In genomic region chr12:72346331-72346944, GRCh38 we compare ENCODE assay signal across 8 cellular contexts.
DNase-seq lines count a peak whose midpoint lies in the region; ATAC-seq and TF ChIP-seq lines count a peak whose summit lies in the region.

No MANE protein-coding gene starts in this region.

- no peak overlapping the region for H3K4me3 Mint-ChIP-seq in CD14-positive monocyte
- no peak overlapping the region for H3K4me3 Mint-ChIP-seq in T-helper 17 cell
- no peak overlapping the region for H3K4me3 Mint-ChIP-seq in naive B cell

- TF ChIP-seq CTCF in CD14-positive monocyte (IDR thresholded peaks at IDR 0.05) = peak; percentile 40

- H3K27me3 Mint-ChIP-seq in CD14-positive monocyte (ENCODE audit: low read depth in 3 of 3) (peaks cover 0 to 4% (median 0%) of the 10 kb centered on the region in 3 donors), T-helper 17 cell (no peaks in the 10 kb centered on the region), naive B cell (peaks cover 0 to 5% (median 0%) of the 10 kb centered on the region in 3 donors)

- H3K36me3 Mint-ChIP-seq in CD14-positive monocyte (no peaks in the 10 kb centered on the region), T-helper 17 cell (ENCODE audit: low read depth) (no peaks in the 10 kb centered on the region), naive B cell (no peaks in the 10 kb centered on the region)

- intact Hi-C loops in CD14-positive monocyte (cut with micrococcal nuclease) = no loop called here

- H3K9me3 ChIP-seq in T-helper 17 cell (ENCODE audit: control insufficient read depth, low read length, poor library complexity, severe bottlenecking) = no peaks in the 10 kb centered on the region

- DNase-seq in CD14-positive monocyte (ENCODE audit: low spot score) (no peak), NCI-H1417 (lab: John Stamatoyannopoulos, UW) (peak; percentile 83 to 97 (median 93)), T-helper 17 cell (no peak), erythroblast (lab: John Stamatoyannopoulos, UW) (peak; percentile 66 to 81), naive B cell (peak; percentile 11), mesenteric fat pad (ENCODE audit: low spot score) (no peak)

- H3K27ac Mint-ChIP-seq in CD14-positive monocyte (no peak overlapping the region), T-helper 17 cell (no peak overlapping the region), naive B cell (no peak overlapping the region)

- H3K4me1 Mint-ChIP-seq in CD14-positive monocyte (no peaks in the 10 kb centered on the region), T-helper 17 cell (no peaks in the 10 kb centered on the region), naive B cell (no peaks in the 10 kb centered on the region)

- TF ChIP-seq POLR2A in erythroblast (IDR thresholded peaks at IDR 0.05; ENCODE audit: low read length) = no peak

- peak; percentile 93 for ATAC-seq in GM18519 (IDR thresholded peaks at IDR 0.05; ENCODE audit: low FRiP score, unreplicated experiment)
- peak; percentile 82 for ATAC-seq in HG02970 (IDR thresholded peaks at IDR 0.05; ENCODE audit: low FRiP score, unreplicated experiment)
- peak; percentile 48 for ATAC-seq in T-helper 17 cell
- peak; percentile 55 to 59 for ATAC-seq in naive B cell (ENCODE audit: low read depth in 2 of 2)

- H3K9me3 Mint-ChIP-seq in CD14-positive monocyte (no peaks in the 10 kb centered on the region), naive B cell (no peaks in the 10 kb centered on the region)

Comparison
In these comparisons a context has a peak if more than half of its experiments do, and no peak if none do; other contexts are left out.
1. DNase-seq: peak in NCI-H1417 (3 of 3), erythroblast (2 of 2) and naive B cell (single experiment); none in CD14-positive monocyte (single experiment), T-helper 17 cell (0 of 3) and mesenteric fat pad (single experiment).
2. Peak in every context shown above with its lines, with median percentiles within 50 percentile points of each other: ATAC-seq.